In genomic region chr11:65776196-65776595, GRCh38 we compare ENCODE assay signal across 13 cellular contexts. TPM values are rescaled to one million over a fixed set of nuclear protein-coding genes. Genes with fewer than 3 reads are reported as not detected.
DNase-seq lines count a peak whose midpoint lies in the region; TF ChIP-seq lines count a peak whose summit lies in the region.
"Had no signal": no experiment of that assay in that cellular context is flagged by ENCODE, and none has a peak within 500 bp of the region (broad histone marks: within the 10 kb centered on the region; RNA-seq: fewer than 3 reads in every experiment).

No MANE protein-coding gene starts in this region.

- no peak overlapping the region for H4K91ac ChIP-seq in neuronal stem cell (ENCODE audit: low read depth, low read length, poor library complexity)

- peaks cover 59 to 69% (median 62%) of the 10 kb centered on the region in 10 experiments for H3K4me1 ChIP-seq in BLaER1 treated with 17β-estradiol and CSF1 and Interleukin-3, amounts not matched to agents 10 nM and 100 nM
- H3K4me1 ChIP-seq in neural progenitor cell: no peaks in the 10 kb centered on the region
- H3K4me1 ChIP-seq in neuronal stem cell (ENCODE audit: control insufficient read depth in 2 of 2, insufficient read depth in 1 of 2, low read depth in 1 of 2, low read length in 2 of 2): peaks cover 0 to 4% of the 10 kb centered on the region in 2 donors
- no peaks in the 10 kb centered on the region for H3K4me1 ChIP-seq in MM.1S (ENCODE audit: low read length)
- H3K4me1 ChIP-seq: uterus had no signal

- H3K9ac ChIP-seq in BLaER1 treated with 17β-estradiol and CSF1 and Interleukin-3, amounts not matched to agents 10 nM and 100 nM: peak overlapping the region; percentile 93 to 100 (median 99); a peak in 21 of 22 replicates
- no peak overlapping the region for H3K9ac ChIP-seq in neural progenitor cell
- H3K9ac ChIP-seq in neuronal stem cell (ENCODE audit: low read depth, low read length, poor library complexity): no peak overlapping the region
- no peak overlapping the region for H3K9ac ChIP-seq in MM.1S (ENCODE audit: low read length)

- no peak overlapping the region for H4K8ac ChIP-seq in neuronal stem cell (ENCODE audit: low read depth, low read length)

- no peak overlapping the region for H2BK5ac ChIP-seq in neuronal stem cell (ENCODE audit: low read length)

- no peaks in the 10 kb centered on the region for H3K9me3 Mint-ChIP-seq in neural progenitor cell
- H3K9me3 Mint-ChIP-seq: CD8-positive, alpha-beta T cell had no signal

- H3K4ac ChIP-seq in neuronal stem cell (ENCODE audit: low read length): no peak overlapping the region

- H2AFZ ChIP-seq in neural progenitor cell (replicated peaks): no peak overlapping the region
- H2AFZ ChIP-seq in neuronal stem cell (ENCODE audit: low read length): no peak overlapping the region
- H2AFZ ChIP-seq in MM.1S (ENCODE audit: low read length): no peak overlapping the region

- no peak overlapping the region for H3K4me3 Mint-ChIP-seq in neural progenitor cell
- H3K4me3 Mint-ChIP-seq: CD8-positive, alpha-beta T cell had no signal

- no peaks in the 10 kb centered on the region for H3K9me3 ChIP-seq in BLaER1 treated with 17β-estradiol and CSF1 and Interleukin-3, amounts not matched to agents 10 nM and 100 nM (replicated peaks in 1 of 11)
- H3K9me3 ChIP-seq in neural progenitor cell (ENCODE audit: low read depth) (no peaks in the 10 kb centered on the region), neuronal stem cell (replicated peaks in 1 of 2; ENCODE audit: control insufficient read depth in 2 of 2, insufficient read depth in 1 of 2, low read depth in 1 of 2, low read length in 2 of 2) (no peaks in the 10 kb centered on the region), MM.1S (replicated peaks; ENCODE audit: insufficient read depth, low read length) (no peaks in the 10 kb centered on the region)
- H3K9me3 ChIP-seq: uterus had no signal

- peaks cover 17% of the 10 kb centered on the region for H3K79me1 ChIP-seq in neuronal stem cell (ENCODE audit: low read depth, low read length)

- H3K4me2 ChIP-seq in BLaER1 treated with 17β-estradiol and CSF1 and Interleukin-3, amounts not matched to agents 10 nM and 100 nM: peak overlapping the region; percentile 94 to 100 (median 99)
- H3K4me2 ChIP-seq in neural progenitor cell (no peak overlapping the region), neuronal stem cell (ENCODE audit: insufficient read depth, low read length, poor library complexity, severe bottlenecking) (no peak overlapping the region), MM.1S (ENCODE audit: low read depth, low read length) (no peak overlapping the region)

- no peak overlapping the region for H3K18ac ChIP-seq in neuronal stem cell (ENCODE audit: low read length)

- no peak overlapping the region for H2AK5ac ChIP-seq in neuronal stem cell (ENCODE audit: low read depth, low read length)

- TF ChIP-seq CTCF in cardiac fibroblast (IDR thresholded peaks at IDR 0.05; ENCODE audit: low read depth, low read length) (no peak), neural progenitor cell (IDR thresholded peaks at IDR 0.05) (no peak), MM.1S (IDR thresholded peaks at IDR 0.05; ENCODE audit: low read length) (no peak)

- peaks cover 25 to 48% (median 34%) of the 10 kb centered on the region in 11 experiments; a peak in 20 of 22 replicates for H4K20me1 ChIP-seq in BLaER1 treated with 17β-estradiol and CSF1 and Interleukin-3, amounts not matched to agents 10 nM and 100 nM
- H4K20me1 ChIP-seq in neural progenitor cell (ENCODE audit: low read depth) (no peaks in the 10 kb centered on the region), MM.1S (ENCODE audit: insufficient read depth, low read length) (no peaks in the 10 kb centered on the region; the same call in 1 of the 2 replicates)

- peaks cover 7% of the 10 kb centered on the region for H3K36me3 Mint-ChIP-seq in neural progenitor cell

- H2BK12ac ChIP-seq in neuronal stem cell (ENCODE audit: low read length): no peak overlapping the region

- peaks cover 26 to 49% (median 41%) of the 10 kb centered on the region in 11 experiments for H3K36me3 ChIP-seq in BLaER1 treated with 17β-estradiol and CSF1 and Interleukin-3, amounts not matched to agents 10 nM and 100 nM
- H3K36me3 ChIP-seq in neural progenitor cell (no peaks in the 10 kb centered on the region), neuronal stem cell (replicated peaks in 1 of 2; ENCODE audit: control insufficient read depth in 2 of 2, insufficient read depth in 2 of 2, low read length in 2 of 2) (peaks cover 6 to 18% of the 10 kb centered on the region in 2 donors), MM.1S (replicated peaks; ENCODE audit: insufficient read depth, low read length) (peaks cover 4% of the 10 kb centered on the region; the same call in 1 of the 2 replicates)
- H3K36me3 ChIP-seq: uterus had no signal

- no CpG with 5 or more reads among the region's 8 CpGs for WGBS in neuronal stem cell (ENCODE audit: extremely low coverage in 2 of 2, insufficient read length in 2 of 2, insufficient replicate concordance in 1 of 2), 2 donors

- no peaks in the 10 kb centered on the region for H3K79me2 ChIP-seq in neural progenitor cell (ENCODE audit: low read depth)
- H3K79me2 ChIP-seq in MM.1S (ENCODE audit: low read length): peaks cover 32% of the 10 kb centered on the region

- peaks cover 3% of the 10 kb centered on the region for H3K27me3 Mint-ChIP-seq in neural progenitor cell (ENCODE audit: insufficient read depth, low read depth)

- peak overlapping the region; percentile 63 to 100 (median 99) for H3K27ac ChIP-seq in BLaER1 treated with 17β-estradiol and CSF1 and Interleukin-3, amounts not matched to agents 10 nM and 100 nM
- H3K27ac ChIP-seq in neural progenitor cell (no peak overlapping the region), neuronal stem cell (replicated peaks; ENCODE audit: low read length) (no peak overlapping the region), MM.1S (ENCODE audit: low read length) (no peak overlapping the region)
- H3K27ac ChIP-seq: uterus had no signal

- peaks cover under 1% of the 10 kb centered on the region for H3F3A ChIP-seq in neural progenitor cell (ENCODE audit: low read depth)
- no peaks in the 10 kb centered on the region for H3F3A ChIP-seq in MM.1S (ENCODE audit: insufficient read depth, low read length)

- DNase-seq in NCI-H526 treated with DMSO at 0.1 percent for 48 hours (lab: John Stamatoyannopoulos, UW) (peak; percentile 53), cardiac fibroblast (ENCODE audit: low read depth in 2 of 2) (peak; percentile 28 to 53), neural progenitor cell (ENCODE audit: low spot score) (no peak), C1 segment of cervical spinal cord (lab: John Stamatoyannopoulos, UW) (no peak), neuronal stem cell (ENCODE audit: low spot score) (no peak), HT-29 (ENCODE audit: low spot score) (no peak), MM.1S (no peak)
- DNase-seq: activated gamma-delta T cell treated with Interleukin-2 at 50 U/mL for 16 hours; CD8-positive, alpha-beta T cell; NCI-H2107; uterus had no signal

- H3K27me3 ChIP-seq in BLaER1 treated with 17β-estradiol and CSF1 and Interleukin-3, amounts not matched to agents 10 nM and 100 nM: peaks cover 0 to 2% (median under 1%) of the 10 kb centered on the region in 11 experiments; a peak in 9 of 22 replicates
- H3K27me3 ChIP-seq in neural progenitor cell: peaks cover 9% of the 10 kb centered on the region
- peaks cover 0 to 3% (median 0%) of the 10 kb centered on the region in 3 experiments for H3K27me3 ChIP-seq in neuronal stem cell (ENCODE audit: control insufficient read depth in 3 of 3, insufficient read depth in 3 of 3, low read depth in 1 of 3, low read length in 3 of 3)
- H3K27me3 ChIP-seq in MM.1S (replicated peaks; ENCODE audit: insufficient read depth, low read length): no peaks in the 10 kb centered on the region
- H3K27me3 ChIP-seq: uterus had no signal

- no peak overlapping the region for H2BK15ac ChIP-seq in neuronal stem cell (ENCODE audit: low read length)

- no peak overlapping the region for H3K14ac ChIP-seq in neuronal stem cell (ENCODE audit: low read length)

- no peaks in the 10 kb centered on the region for H3K9me2 ChIP-seq in MM.1S (replicated peaks; ENCODE audit: insufficient read depth, low read length)

- peak overlapping the region in 6 of 10 experiments; percentile 5 to 98 (median 84); a peak in 11 of 20 replicates for H3K4me3 ChIP-seq in BLaER1 treated with 17β-estradiol and CSF1 and Interleukin-3, amounts not matched to agents 10 nM and 100 nM
- H3K4me3 ChIP-seq in cardiac fibroblast (replicated peaks in 1 of 2; ENCODE audit: low read depth in 2 of 2, low read length in 2 of 2): no peak overlapping the region
- no peak overlapping the region for H3K4me3 ChIP-seq in neural progenitor cell
- H3K4me3 ChIP-seq in neuronal stem cell (ENCODE audit: low read length in 2 of 2): no peak overlapping the region
- no peak overlapping the region for H3K4me3 ChIP-seq in MM.1S (ENCODE audit: low read length)
- H3K4me3 ChIP-seq: uterus had no signal

- H3K27ac Mint-ChIP-seq in neural progenitor cell: peak overlapping the region; percentile 82
- H3K27ac Mint-ChIP-seq: CD8-positive, alpha-beta T cell had no signal

- no peak overlapping the region for H3K23ac ChIP-seq in neuronal stem cell (ENCODE audit: low read depth, low read length, poor library complexity)

- no peaks in the 10 kb centered on the region for H3K4me1 Mint-ChIP-seq in neural progenitor cell

- no peak overlapping the region for H2BK120ac ChIP-seq in neuronal stem cell (ENCODE audit: low read depth, low read length)

RNA-seq across cellular contexts. Expression of gene AP5B1, which starts 4.6 kb away (rescaled TPM):
- total RNA-seq in neural progenitor cell (ENCODE audit: low replicate concordance): 3.6 and 13.8 TPM in 2 replicates
- polyA plus RNA-seq in neuronal stem cell (2013, experiment 1 of 2): 4.0 TPM
- polyA plus RNA-seq in neuronal stem cell (2013, experiment 2 of 2): 4.1 TPM
- total RNA-seq in HT-29 (2014; rRNA removed; shearing (Covaris generic)): 18.2 and 20.2 TPM in 2 replicates

RNA-seq across cellular contexts. Expression of gene OVOL1, which starts 10.7 kb away (rescaled TPM):
- total RNA-seq in neural progenitor cell (ENCODE audit: low replicate concordance): 0.12 TPM in 1 of 2 replicates, not detected in the other
- polyA plus RNA-seq in neuronal stem cell (2013, experiment 1 of 2): 0.03 TPM
- 0.01 TPM for polyA plus RNA-seq in neuronal stem cell (2013, experiment 2 of 2)
- 42.2 and 42.8 TPM in 2 replicates for total RNA-seq in HT-29 (2014; rRNA removed; shearing (Covaris generic))
- total RNA-seq: pulmonary artery endothelial cell had no signal

RNA-seq across cellular contexts. Expression of gene RNASEH2C, which starts 55.6 kb away (rescaled TPM):
- 23.4 and 53.3 TPM in 2 replicates for total RNA-seq in neural progenitor cell (ENCODE audit: low replicate concordance)
- 26.2 TPM for polyA plus RNA-seq in neuronal stem cell (2013, experiment 1 of 2)
- 27.9 TPM for polyA plus RNA-seq in neuronal stem cell (2013, experiment 2 of 2)
- 47.3 and 71.2 TPM in 2 replicates for total RNA-seq in HT-29 (2014; rRNA removed; shearing (Covaris generic))

RNA-seq across cellular contexts. Expression of gene SNX32, which starts 57.6 kb away (rescaled TPM):
- 1.4 and 3.0 TPM in 2 replicates for total RNA-seq in neural progenitor cell (ENCODE audit: low replicate concordance)
- polyA plus RNA-seq in neuronal stem cell (2013, experiment 1 of 2): 3.0 TPM
- polyA plus RNA-seq in neuronal stem cell (2013, experiment 2 of 2): 3.3 TPM
- not detected in 2 replicates for total RNA-seq in HT-29 (2014; rRNA removed; shearing (Covaris generic))

Comparison
In these comparisons a context has a peak if more than half of its experiments do, and no peak if none do; other contexts are left out.
1. H3K27ac ChIP-seq: peak in BLaER1 treated with 17β-estradiol and CSF1 and Interleukin-3, amounts not matched to agents 10 nM and 100 nM (11 of 11); none in neural progenitor cell (single experiment), neuronal stem cell (single experiment) and MM.1S (single experiment).
2. H3K4me2 ChIP-seq: peak in BLaER1 treated with 17β-estradiol and CSF1 and Interleukin-3, amounts not matched to agents 10 nM and 100 nM (11 of 11); none in neural progenitor cell (single experiment), neuronal stem cell (single experiment) and MM.1S (single experiment).
3. H3K4me3 ChIP-seq: peak in BLaER1 treated with 17β-estradiol and CSF1 and Interleukin-3, amounts not matched to agents 10 nM and 100 nM (6 of 10); none in cardiac fibroblast (0 of 2), neural progenitor cell (single experiment), neuronal stem cell (0 of 2) and MM.1S (single experiment).
4. H3K9ac ChIP-seq: peak in BLaER1 treated with 17β-estradiol and CSF1 and Interleukin-3, amounts not matched to agents 10 nM and 100 nM (11 of 11); none in neural progenitor cell (single experiment), neuronal stem cell (single experiment) and MM.1S (single experiment).
5. DNase-seq: peak in NCI-H526 treated with DMSO at 0.1 percent for 48 hours (single experiment) and cardiac fibroblast (2 of 2); none in neural progenitor cell (single experiment), C1 segment of cervical spinal cord (0 of 14), neuronal stem cell (single experiment), HT-29 (single experiment) and MM.1S (single experiment).
6. RNA of gene OVOL1, which starts 10.7 kb away (total RNA-seq): 42.2 to 42.8 TPM in HT-29; 0.12 TPM in neural progenitor cell; every median in the first group is over 10 times any median in the second.